Comparison of ENCODE assay signal across 14 cellular contexts in the genomic region with DNA sequence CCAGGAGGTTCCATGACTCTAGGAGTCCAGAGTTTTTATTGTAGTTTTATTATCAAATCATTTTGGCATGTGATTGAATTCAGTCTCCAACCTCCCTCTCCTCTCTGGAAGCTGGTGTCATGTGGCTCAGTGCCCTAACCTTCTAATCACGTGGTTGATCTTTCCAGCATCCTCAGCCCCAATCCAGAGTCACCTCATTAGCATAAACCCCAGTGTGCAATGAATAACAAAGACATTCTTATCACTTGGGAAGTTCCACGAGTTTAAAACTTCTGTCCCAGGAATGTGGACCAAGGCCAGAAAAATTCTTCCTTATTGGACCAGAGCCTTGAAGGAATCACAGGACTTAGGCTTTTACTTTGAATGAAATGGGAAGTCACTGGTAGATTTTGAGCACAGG. TPM values are rescaled to one million over a fixed set of nuclear protein-coding genes. Genes with fewer than 3 reads are reported as not detected.
DNase-seq lines count a peak whose midpoint lies in the region; ATAC-seq and TF ChIP-seq lines count a peak whose summit lies in the region.
"Had no signal": no experiment of that assay in that cellular context is flagged by ENCODE, and none has a peak within 500 bp of the region (broad histone marks: within the 10 kb centered on the region; RNA-seq: fewer than 3 reads in every experiment).

No MANE protein-coding gene starts in this region.

- TF ChIP-seq CTCF in heart right ventricle (IDR thresholded peaks at IDR 0.05) = no peak
- TF ChIP-seq CTCF in choroid plexus epithelial cell (conservative IDR thresholded peaks at IDR 0.05; ENCODE audit: low read depth, low read length) = no peak
- TF ChIP-seq CTCF in uterus (IDR thresholded peaks at IDR 0.05) = no peak

- H3K27ac ChIP-seq in heart right ventricle = peak overlapping the region in 1 of 10 donors; percentile 45
- peak overlapping the region; percentile 13 to 48 for H3K27ac ChIP-seq in uterus

- TF ChIP-seq POLR2A in uterus (IDR thresholded peaks at IDR 0.05) = no peak

- ATAC-seq in heart right ventricle (peak in 7 of 8 donors; percentile 63 to 77 (median 71)), Right ventricle myocardium inferior (no peak), HG03457 (IDR thresholded peaks at IDR 0.05; ENCODE audit: unreplicated experiment) (no peak), GM18498 (IDR thresholded peaks at IDR 0.05; ENCODE audit: unreplicated experiment) (no peak)
- ATAC-seq: activated T-cell treated with anti-CD3 and anti-CD28 coated beads, Interleukin-2, amount 50 U/mL, for 72 hours; stimulated activated naive B cell treated with anti-CD40 and anti-IgM and Interleukin-4, amounts not matched to agents 10 μg/mL and 1 μg/mL and 100 μg/mL, for 72 hours had no signal

- no peaks in the 10 kb centered on the region for H3K36me3 ChIP-seq in heart right ventricle
- no peaks in the 10 kb centered on the region for H3K36me3 ChIP-seq in uterus

- peak in 1 of 2 donors; percentile 44 for DNase-seq in heart right ventricle
- no peak for DNase-seq in Right ventricle myocardium inferior (ENCODE audit: missing footprints)
- DNase-seq in choroid plexus epithelial cell (ENCODE audit: low read depth) = peak; percentile 76
- DNase-seq in kidney glomerular epithelial cell (lab: John Stamatoyannopoulos, UW) = peak; percentile 68
- peak; percentile 52 to 54 for DNase-seq in uterus
- no peak for DNase-seq in NCI-H146 treated with DMSO at 0.1 percent for 48 hours (lab: John Stamatoyannopoulos, UW; ENCODE audit: unreplicated experiment)
- DNase-seq: activated T-cell treated with anti-CD3 and anti-CD28 coated beads, Interleukin-2, amount 50 U/mL, for 72 hours; cortex of kidney; KBM-7; NCI-H2227 treated with DMSO at 0.1 percent for 48 hours; stimulated activated naive B cell treated with anti-CD40 and anti-IgM and Interleukin-4, amounts not matched to agents 10 μg/mL and 1 μg/mL and 100 μg/mL, for 72 hours had no signal

- H3K9me3 ChIP-seq in heart right ventricle = no peaks in the 10 kb centered on the region
- no peaks in the 10 kb centered on the region for H3K9me3 ChIP-seq in uterus

- no peaks in the 10 kb centered on the region for H3K27me3 ChIP-seq in heart right ventricle
- H3K27me3 ChIP-seq in uterus = no peaks in the 10 kb centered on the region

- intact Hi-C loops in heart right ventricle (cut with DNase I) = no loop called here
- intact Hi-C loops in Right ventricle myocardium inferior (cut with DNase I) = no loop called here
- intact Hi-C loops in uterus (cut with DNase I; ENCODE audit: low total_unique reads) = no loop called here

- H3K4me3 ChIP-seq in heart right ventricle = no peak overlapping the region
- H3K4me3 ChIP-seq in choroid plexus epithelial cell (ENCODE audit: low read depth, low read length) = no peak overlapping the region
- H3K4me3 ChIP-seq in uterus = no peak overlapping the region

- H3K4me1 ChIP-seq in heart right ventricle (peaks cover 0 to 43% (median 22%) of the 10 kb centered on the region in 9 donors), uterus (peaks cover 4 to 5% of the 10 kb centered on the region in 2 donors)

- 14 to 17% methylated on average over 2 of the region's 2 CpGs for WGBS in heart right ventricle, 2 donors

RNA-seq across cellular contexts. Expression of gene KIRREL1, which starts 52.2 kb away (rescaled TPM):
- total RNA-seq in heart right ventricle (10 to 100 TPM in 3 of 10 donors, 1 to 10 TPM in 7; 4.7 to 14.7 (median 7.5) TPM), Right ventricle myocardium inferior (11.3 TPM), uterus (100 to 1,000 TPM in 1 of 4 donors, 10 to 100 TPM in 3; 34.1 to 102 (median 57.4) TPM)
- polyA plus RNA-seq in heart right ventricle = 1 to 10 TPM; 4.1 to 4.5 TPM
- total RNA-seq: activated T-cell treated with anti-CD3 and anti-CD28 coated beads, Interleukin-2, amount 50 U/mL, for 72 hours; T-helper 1 cell treated with Interleukin-12 subunit alpha and Interleukin-12 subunit beta and Interleukin-4 antibody, amounts not matched to agents 30 ng/mL and 1 ng/mL, for 36 hours had no signal

Comparison
In these comparisons a context has a peak if more than half of its experiments do, and no peak if none do; other contexts are left out.
1. ATAC-seq: peak in heart right ventricle (7 of 8); none in Right ventricle myocardium inferior (single experiment), HG03457 (single experiment) and GM18498 (single experiment).
2. DNase-seq: peak in choroid plexus epithelial cell (single experiment), kidney glomerular epithelial cell (single experiment) and uterus (2 of 2); none in Right ventricle myocardium inferior (single experiment) and NCI-H146 treated with DMSO at 0.1 percent for 48 hours (single experiment).